ENCODE assay signal across 19 cellular contexts in genomic region chr6:118755941-118756646, GRCh38.
DNase-seq lines count a peak whose midpoint lies in the region; ATAC-seq and TF ChIP-seq lines count a peak whose summit lies in the region.
"Had no signal": no experiment of that assay in that cellular context is flagged by ENCODE, and none has a peak within 500 bp of the region (broad histone marks: within the 10 kb centered on the region; RNA-seq: fewer than 3 reads in every experiment).

No MANE protein-coding gene starts in this region.

- CTCF ChIA-PET in activated naive CD4-positive, alpha-beta T cell treated with anti-CD3 and anti-CD28 coated beads for 36 hours (lab: Charles Lee), result interaction anchor here (1.4 to 1.7 kb wide), 3 partner anchors 9 to 45 kb away, joined by 3 to 4 read pairs (median 3); no protein-coding TSS in a partner anchor
- CTCF ChIA-PET in activated CD8-positive, alpha-beta T cell treated with anti-CD3 and anti-CD28 coated beads, Interleukin-2, amount 10 ng/mL, durations not matched to agents 7 days and 5 days (lab: Charles Lee), result interaction anchor here (0.9 to 1.3 kb wide), 3 partner anchors 12 to 30 kb away, joined by 3 to 5 read pairs (median 3); no protein-coding TSS in a partner anchor

- no peak overlapping the region for H3K4me3 ChIP-seq in body of pancreas

- no peaks in the 10 kb centered on the region for H3K9me3 ChIP-seq in body of pancreas

- peaks cover 2% of the 10 kb centered on the region for H3K9me3 Mint-ChIP-seq in activated naive CD4-positive, alpha-beta T cell treated with anti-CD3 and anti-CD28 coated beads for 36 hours
- no peaks in the 10 kb centered on the region for H3K9me3 Mint-ChIP-seq in activated CD8-positive, alpha-beta T cell treated with anti-CD3 and anti-CD28 coated beads, Interleukin-2, amount 10 ng/mL, durations not matched to agents 7 days and 5 days (ENCODE audit: insufficient read depth)
- peaks cover 16% of the 10 kb centered on the region for H3K9me3 Mint-ChIP-seq in stimulated activated naive CD8-positive, alpha-beta T cell treated with anti-CD3 and anti-CD28 coated beads, Interleukin-15, Interleukin-2, amounts not matched to agents 100 ng/mL and 50 ng/mL, for 24 hours
- no peaks in the 10 kb centered on the region for H3K9me3 Mint-ChIP-seq in type B pancreatic cell

- ATAC-seq in activated CD8-positive, alpha-beta T cell treated with anti-CD3 and anti-CD28 coated beads, Interleukin-2, amount 10 ng/mL, durations not matched to agents 7 days and 5 days, result no peak
- peak; percentile 67 for ATAC-seq in body of pancreas

- peak overlapping the region; percentile 2 for H3K4me3 Mint-ChIP-seq in activated naive CD4-positive, alpha-beta T cell treated with anti-CD3 and anti-CD28 coated beads for 36 hours
- H3K4me3 Mint-ChIP-seq in activated CD8-positive, alpha-beta T cell treated with anti-CD3 and anti-CD28 coated beads, Interleukin-2, amount 10 ng/mL, durations not matched to agents 7 days and 5 days, result no peak overlapping the region
- H3K4me3 Mint-ChIP-seq in stimulated activated naive CD8-positive, alpha-beta T cell treated with anti-CD3 and anti-CD28 coated beads, Interleukin-15, Interleukin-2, amounts not matched to agents 100 ng/mL and 50 ng/mL, for 24 hours, result peak overlapping the region; percentile 25
- no peak overlapping the region for H3K4me3 Mint-ChIP-seq in type B pancreatic cell
- H3K4me3 Mint-ChIP-seq: CD4-positive, alpha-beta memory T cell had no signal

- H3K27ac ChIP-seq in body of pancreas, result no peak overlapping the region

- H3K36me3 Mint-ChIP-seq in activated naive CD4-positive, alpha-beta T cell treated with anti-CD3 and anti-CD28 coated beads for 36 hours (ENCODE audit: low read depth), result no peaks in the 10 kb centered on the region
- no peaks in the 10 kb centered on the region for H3K36me3 Mint-ChIP-seq in activated CD8-positive, alpha-beta T cell treated with anti-CD3 and anti-CD28 coated beads, Interleukin-2, amount 10 ng/mL, durations not matched to agents 7 days and 5 days (ENCODE audit: low read depth)
- H3K36me3 Mint-ChIP-seq in stimulated activated naive CD8-positive, alpha-beta T cell treated with anti-CD3 and anti-CD28 coated beads, Interleukin-15, Interleukin-2, amounts not matched to agents 100 ng/mL and 50 ng/mL, for 24 hours (ENCODE audit: low read depth), result no peaks in the 10 kb centered on the region
- no peaks in the 10 kb centered on the region for H3K36me3 Mint-ChIP-seq in type B pancreatic cell
- H3K36me3 Mint-ChIP-seq: CD4-positive, alpha-beta memory T cell had no signal

- H3K27ac Mint-ChIP-seq in activated naive CD4-positive, alpha-beta T cell treated with anti-CD3 and anti-CD28 coated beads for 36 hours, result peak overlapping the region; percentile 44
- H3K27ac Mint-ChIP-seq in activated CD8-positive, alpha-beta T cell treated with anti-CD3 and anti-CD28 coated beads, Interleukin-2, amount 10 ng/mL, durations not matched to agents 7 days and 5 days, result peak overlapping the region; percentile 27
- H3K27ac Mint-ChIP-seq in stimulated activated naive CD8-positive, alpha-beta T cell treated with anti-CD3 and anti-CD28 coated beads, Interleukin-15, Interleukin-2, amounts not matched to agents 100 ng/mL and 50 ng/mL, for 24 hours, result peak overlapping the region; percentile 91
- no peak overlapping the region for H3K27ac Mint-ChIP-seq in type B pancreatic cell

- DNase-seq in activated naive CD4-positive, alpha-beta T cell treated with anti-CD3 and anti-CD28 coated beads for 36 hours, result peak; percentile 48
- no peak for DNase-seq in activated naive CD4-positive, alpha-beta T cell treated with Interleukin-2 at 50 U/mL for 16 hours
- no peak for DNase-seq in activated CD8-positive, alpha-beta T cell treated with anti-CD3 and anti-CD28 coated beads, Interleukin-2, amount 10 ng/mL, durations not matched to agents 7 days and 5 days
- DNase-seq in body of pancreas, result peak in 1 of 4 donors; percentile 6
- no peak for DNase-seq in type B pancreatic cell (ENCODE audit: extremely low spot score, unreplicated experiment)
- no peak for DNase-seq in NCI-H2107 (lab: John Stamatoyannopoulos, UW)
- no peak for DNase-seq in NCI-H128 (lab: John Stamatoyannopoulos, UW; ENCODE audit: unreplicated experiment)
- DNase-seq: ACHN; CD4-positive, alpha-beta memory T cell; GF-D8; GOT3; KG1; NCI-H1092; NCI-H1694 treated with DMSO at 0.1 percent for 48 hours; NCI-H69; NK-92 treated with Interleukin-12 subunit alpha and Interleukin-12 subunit beta, amount 100 ng/mL, for 24 hours; OCI-M1; RPMI8226 had no signal

- no peak for TF ChIP-seq CTCF in body of pancreas (IDR thresholded peaks at IDR 0.05)
- no peak for TF ChIP-seq CTCF in type B pancreatic cell (conservative IDR thresholded peaks at IDR 0.05)

- no peaks in the 10 kb centered on the region for H3K27me3 Mint-ChIP-seq in activated naive CD4-positive, alpha-beta T cell treated with anti-CD3 and anti-CD28 coated beads for 36 hours (ENCODE audit: low read depth)
- no peaks in the 10 kb centered on the region for H3K27me3 Mint-ChIP-seq in activated CD8-positive, alpha-beta T cell treated with anti-CD3 and anti-CD28 coated beads, Interleukin-2, amount 10 ng/mL, durations not matched to agents 7 days and 5 days (ENCODE audit: low read depth)
- no peaks in the 10 kb centered on the region for H3K27me3 Mint-ChIP-seq in stimulated activated naive CD8-positive, alpha-beta T cell treated with anti-CD3 and anti-CD28 coated beads, Interleukin-15, Interleukin-2, amounts not matched to agents 100 ng/mL and 50 ng/mL, for 24 hours
- no peaks in the 10 kb centered on the region for H3K27me3 Mint-ChIP-seq in type B pancreatic cell

- POLR2A ChIA-PET in activated CD8-positive, alpha-beta T cell treated with anti-CD3 and anti-CD28 coated beads, Interleukin-2, amount 10 ng/mL, durations not matched to agents 7 days and 5 days (lab: Charles Lee), result interaction anchor here (1.0 kb wide), 1 partner anchor 46 kb away, joined by 4 read pairs; no protein-coding TSS in a partner anchor

- no peaks in the 10 kb centered on the region for H3K27me3 ChIP-seq in body of pancreas

- H3K36me3 ChIP-seq in body of pancreas (replicated peaks in 1 of 2; ENCODE audit: insufficient read depth in 1 of 2, low read depth in 2 of 2), result no peaks in the 10 kb centered on the region

- 47 to 73% methylated on average over 6 of the region's 6 CpGs for WGBS in body of pancreas, 2 donors

- peaks cover 4% of the 10 kb centered on the region for H3K4me1 ChIP-seq in body of pancreas

- H3K4me1 Mint-ChIP-seq in activated naive CD4-positive, alpha-beta T cell treated with anti-CD3 and anti-CD28 coated beads for 36 hours (ENCODE audit: low read depth), result peaks cover 33% of the 10 kb centered on the region
- H3K4me1 Mint-ChIP-seq in activated CD8-positive, alpha-beta T cell treated with anti-CD3 and anti-CD28 coated beads, Interleukin-2, amount 10 ng/mL, durations not matched to agents 7 days and 5 days (ENCODE audit: low read depth), result peaks cover 14% of the 10 kb centered on the region
- peaks cover 45% of the 10 kb centered on the region for H3K4me1 Mint-ChIP-seq in stimulated activated naive CD8-positive, alpha-beta T cell treated with anti-CD3 and anti-CD28 coated beads, Interleukin-15, Interleukin-2, amounts not matched to agents 100 ng/mL and 50 ng/mL, for 24 hours (ENCODE audit: low read depth)
- H3K4me1 Mint-ChIP-seq in type B pancreatic cell (ENCODE audit: unreplicated experiment), result peaks cover 4% of the 10 kb centered on the region

- intact Hi-C loops in activated naive CD4-positive, alpha-beta T cell treated with anti-CD3 and anti-CD28 coated beads for 36 hours (cut with micrococcal nuclease), result loop anchor here (1.0 kb wide), 1 partner anchor 12 kb away; no protein-coding TSS in a partner anchor
- intact Hi-C loops in body of pancreas (cut with DNase I), result no loop called here

- TF ChIP-seq POLR2A in body of pancreas (IDR thresholded peaks at IDR 0.05), result no peak

Comparison
In these comparisons a context has a peak if more than half of its experiments do, and no peak if none do; other contexts are left out.
1. H3K4me3 Mint-ChIP-seq: peak in activated naive CD4-positive, alpha-beta T cell treated with anti-CD3 and anti-CD28 coated beads for 36 hours (single experiment) and stimulated activated naive CD8-positive, alpha-beta T cell treated with anti-CD3 and anti-CD28 coated beads, Interleukin-15, Interleukin-2, amounts not matched to agents 100 ng/mL and 50 ng/mL, for 24 hours (single experiment); none in activated CD8-positive, alpha-beta T cell treated with anti-CD3 and anti-CD28 coated beads, Interleukin-2, amount 10 ng/mL, durations not matched to agents 7 days and 5 days (single experiment) and type B pancreatic cell (single experiment).